In the genomic region with DNA sequence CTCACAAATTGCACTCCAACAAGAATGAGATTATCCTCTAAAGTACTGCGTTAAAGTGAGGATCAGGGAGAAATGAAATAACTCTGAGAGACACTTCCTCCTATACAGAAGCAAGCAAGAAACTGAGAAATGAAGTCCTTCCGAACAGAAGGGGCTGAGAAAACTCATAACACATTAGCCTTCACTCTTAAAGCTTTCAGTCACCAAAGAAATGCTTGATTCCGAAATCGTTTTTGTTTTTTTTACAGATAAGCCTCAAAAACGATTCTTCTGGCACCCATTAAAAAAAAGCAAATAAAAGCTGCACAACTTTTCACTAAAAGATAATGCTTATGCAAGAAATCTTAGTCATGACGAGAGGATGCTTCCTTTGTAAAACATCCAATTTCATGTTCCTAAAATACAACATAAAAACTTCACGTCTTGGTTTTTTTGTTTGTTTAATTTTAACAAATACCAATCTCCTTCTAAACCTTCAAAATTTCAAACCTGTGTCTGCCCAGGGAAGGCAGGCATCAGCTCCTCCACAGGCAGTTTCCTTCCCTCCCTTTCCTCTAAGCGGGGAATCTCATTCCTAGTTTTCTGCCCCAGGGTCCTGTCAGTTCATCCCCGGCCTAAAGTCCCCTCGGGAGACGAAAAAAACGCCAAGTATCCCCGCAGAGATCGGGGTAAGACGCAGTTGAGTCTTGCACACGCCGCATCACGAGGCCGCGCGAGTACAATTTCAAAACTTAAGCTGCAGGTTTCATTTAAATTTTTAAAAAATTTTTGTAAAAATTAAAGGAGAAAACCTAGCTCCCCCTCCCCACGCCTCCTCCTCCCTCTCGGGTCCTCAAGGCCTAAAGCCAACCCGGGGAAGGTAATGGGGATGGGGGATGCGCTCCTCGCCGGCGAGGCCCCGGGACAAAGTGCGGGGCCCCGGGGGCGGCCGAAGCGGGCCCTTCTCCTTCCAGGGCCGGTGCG, we compare ENCODE assay signal across 1 cellular context.
TF ChIP-seq lines count a peak whose summit lies in the region.

No MANE protein-coding gene starts in this region.

TF ChIP-seq in HCT116, 20 proteins besides CTCF, POLR2A, EP300 and RAD21 (continued from another document):
- no peak for TF ChIP-seq ELF1 (IDR thresholded peaks at IDR 0.05; ENCODE audit: borderline replicate concordance, low read depth)
- no peak for TF ChIP-seq ZFX (IDR thresholded peaks at IDR 0.05)
- TF ChIP-seq SP1 (IDR thresholded peaks at IDR 0.05; ENCODE audit: low read depth), result no peak
- no peak for TF ChIP-seq POLR2AphosphoS5 (IDR thresholded peaks at IDR 0.05; ENCODE audit: low read depth, low read length)
- TF ChIP-seq CBX3 (IDR thresholded peaks at IDR 0.05; ENCODE audit: low read depth), result no peak
- no peak for TF ChIP-seq TCF7L2 (IDR thresholded peaks at IDR 0.05; ENCODE audit: borderline replicate concordance, extremely low read depth, insufficient read depth, insufficient read length)
- no peak for TF ChIP-seq YY1 (IDR thresholded peaks at IDR 0.05; ENCODE audit: extremely low read depth, insufficient replicate concordance, low read depth, low read length)
- no peak for TF ChIP-seq SRF (IDR thresholded peaks at IDR 0.05; ENCODE audit: low read depth)
- TF ChIP-seq, protein P1, sequence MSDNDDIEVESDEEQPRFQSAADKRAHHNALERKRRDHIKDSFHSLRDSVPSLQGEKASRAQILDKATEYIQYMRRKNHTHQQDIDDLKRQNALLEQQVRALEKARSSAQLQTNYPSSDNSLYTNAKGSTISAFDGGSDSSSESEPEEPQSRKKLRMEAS (IDR thresholded peaks at IDR 0.05), result no peak
- TF ChIP-seq, protein P2, sequence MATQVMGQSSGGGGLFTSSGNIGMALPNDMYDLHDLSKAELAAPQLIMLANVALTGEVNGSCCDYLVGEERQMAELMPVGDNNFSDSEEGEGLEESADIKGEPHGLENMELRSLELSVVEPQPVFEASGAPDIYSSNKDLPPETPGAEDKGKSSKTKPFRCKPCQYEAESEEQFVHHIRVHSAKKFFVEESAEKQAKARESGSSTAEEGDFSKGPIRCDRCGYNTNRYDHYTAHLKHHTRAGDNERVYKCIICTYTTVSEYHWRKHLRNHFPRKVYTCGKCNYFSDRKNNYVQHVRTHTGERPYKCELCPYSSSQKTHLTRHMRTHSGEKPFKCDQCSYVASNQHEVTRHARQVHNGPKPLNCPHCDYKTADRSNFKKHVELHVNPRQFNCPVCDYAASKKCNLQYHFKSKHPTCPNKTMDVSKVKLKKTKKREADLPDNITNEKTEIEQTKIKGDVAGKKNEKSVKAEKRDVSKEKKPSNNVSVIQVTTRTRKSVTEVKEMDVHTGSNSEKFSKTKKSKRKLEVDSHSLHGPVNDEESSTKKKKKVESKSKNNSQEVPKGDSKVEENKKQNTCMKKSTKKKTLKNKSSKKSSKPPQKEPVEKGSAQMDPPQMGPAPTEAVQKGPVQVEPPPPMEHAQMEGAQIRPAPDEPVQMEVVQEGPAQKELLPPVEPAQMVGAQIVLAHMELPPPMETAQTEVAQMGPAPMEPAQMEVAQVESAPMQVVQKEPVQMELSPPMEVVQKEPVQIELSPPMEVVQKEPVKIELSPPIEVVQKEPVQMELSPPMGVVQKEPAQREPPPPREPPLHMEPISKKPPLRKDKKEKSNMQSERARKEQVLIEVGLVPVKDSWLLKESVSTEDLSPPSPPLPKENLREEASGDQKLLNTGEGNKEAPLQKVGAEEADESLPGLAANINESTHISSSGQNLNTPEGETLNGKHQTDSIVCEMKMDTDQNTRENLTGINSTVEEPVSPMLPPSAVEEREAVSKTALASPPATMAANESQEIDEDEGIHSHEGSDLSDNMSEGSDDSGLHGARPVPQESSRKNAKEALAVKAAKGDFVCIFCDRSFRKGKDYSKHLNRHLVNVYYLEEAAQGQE (IDR thresholded peaks at IDR 0.05; ENCODE audit: low read depth), result no peak
- TF ChIP-seq CEBPB (IDR thresholded peaks at IDR 0.05; ENCODE audit: low read depth), result no peak
TF ChIP-seq in HCT116: peak in this region for 0.
